Comparison of ENCODE assay signal across 8 cellular contexts in genomic region chr10:113854019-113854756, GRCh38. TPM values are rescaled to one million over a fixed set of nuclear protein-coding genes. Genes with fewer than 3 reads are reported as not detected.
DNase-seq lines count a peak whose midpoint lies in the region; ATAC-seq, FAIRE-seq and TF ChIP-seq lines count a peak whose summit lies in the region.

Gene DCLRE1A (minus strand): TSS chr10:113854082. CDS start chr10:113853182, 900 bp downstream.
Gene NHLRC2 (plus strand): TSS chr10:113854661. CDS start chr10:113854873, 212 bp downstream.

- H3K79me2 ChIP-seq in keratinocyte (ENCODE audit: control insufficient read depth, insufficient read depth, low read length): peaks cover 36% of the 10 kb centered on the region

- H3K9me3 ChIP-seq in keratinocyte (ENCODE audit: control insufficient read depth, low read depth, low read length): no peaks in the 10 kb centered on the region

- DNase-seq in SIG-M5 treated with dmso at 0.1 percent for 504 hours (lab: John Stamatoyannopoulos, UW; ENCODE audit: unreplicated experiment) (peak; percentile 68), SIG-M5 (lab: John Stamatoyannopoulos, UW) (no peak), NCI-H226 (peak; percentile 35), keratinocyte (ENCODE audit: low read depth, low spot score) (no peak)
- peak; percentile 37 for DNase-seq in activated CD4-positive, CD25-positive, alpha-beta regulatory T cell treated with anti-CD3 and anti-CD28 coated beads, Interleukin-2, amount 50 U/mL, for 16 hours (ENCODE audit: low read depth, low spot score)
- peak; percentile 44 for DNase-seq in central memory CD4-positive, alpha-beta T cell
- DNase-seq in stimulated activated CD4-positive, alpha-beta T cell treated with anti-CD3 and anti-CD28 coated beads, Interleukin-12 subunit alpha, Interleukin-12 subunit beta, amount 100 ng/mL, for 4 hours: peak; percentile 65

- peaks cover 37% of the 10 kb centered on the region for H3K4me1 ChIP-seq in keratinocyte (ENCODE audit: control insufficient read depth, extremely low read depth, insufficient read depth, low read length)

- peak within 1 kb of the TSS; percentile 84 to 97 (median 93) for H3K4me3 ChIP-seq in keratinocyte (ENCODE audit: control insufficient read depth in 2 of 3, extremely low read depth in 1 of 3, insufficient read depth in 2 of 3, low read depth in 1 of 3, low read length in 3 of 3)

- H3K36me3 ChIP-seq in keratinocyte (ENCODE audit: control insufficient read depth in 2 of 2, extremely low read depth in 1 of 2, insufficient read depth in 2 of 2, low read length in 2 of 2): peaks cover 0 to 6% of the 10 kb centered on the region in 2 experiments

- no peaks in the 10 kb centered on the region for H4K20me1 ChIP-seq in keratinocyte (ENCODE audit: control insufficient read depth, extremely low read depth, insufficient read depth, low read length)

- dilution Hi-C loops in keratinocyte (cut with MboI; ENCODE audit: extremely low pct_ligation_motif_present, low sequenced_read_pairs): no loop called here

- H3K9me1 ChIP-seq in keratinocyte (ENCODE audit: control insufficient read depth, extremely low read depth, insufficient read depth, low read length): no peaks in the 10 kb centered on the region

- no peak for FAIRE-seq in keratinocyte (lab: Jason Lieb, UNC)

- H3K27ac ChIP-seq in keratinocyte (ENCODE audit: control insufficient read depth, insufficient read depth, low read length): peak within 1 kb of the TSS; percentile 96

- H3K4me2 ChIP-seq in keratinocyte (ENCODE audit: control insufficient read depth, extremely low read depth, insufficient read depth, low read depth, low read length): peak within 1 kb of the TSS; percentile 77

- peak; percentile 43 for ATAC-seq in HG03066 (IDR thresholded peaks at IDR 0.05; ENCODE audit: low read depth, unreplicated experiment)

- H3K9ac ChIP-seq in keratinocyte (ENCODE audit: control insufficient read depth, extremely low read depth, insufficient read depth, low read length): peak within 1 kb of the TSS; percentile 95

- no peaks in the 10 kb centered on the region for H3K27me3 ChIP-seq in keratinocyte (ENCODE audit: control insufficient read depth, extremely low read depth, insufficient read depth, low read length)

- peak within 1 kb of the TSS; percentile 93 for H2AFZ ChIP-seq in keratinocyte (ENCODE audit: control insufficient read depth, low read length)

- TF ChIP-seq CTCF in keratinocyte (optimal IDR thresholded peaks at IDR 0.05 in 1 of 3, IDR thresholded peaks at IDR 0.05 in 1 of 3, conservative IDR thresholded peaks at IDR 0.05 in 1 of 3; ENCODE audit: extremely low read depth in 1 of 3, insufficient read depth in 2 of 3, low read length in 3 of 3): no peak

RNA-seq across cellular contexts. Expression of gene DCLRE1A, which starts in this region (rescaled TPM):
- polyA plus RNA-seq in keratinocyte: 4.3 to 6.5 TPM (median 4.8 TPM) in 3 replicates
- polyA plus RNA-seq in keratinocyte (2011; ENCODE audit: low read depth): 2.0 TPM
- polyA plus RNA-seq in keratinocyte (2011; cell fraction: cytosol; rRNA removed): 2.8 and 6.3 TPM in 2 replicates
- 4.4 and 5.0 TPM in 2 replicates for polyA plus RNA-seq in keratinocyte (2011; cell fraction: nucleus; rRNA removed)
- polyA plus RNA-seq in keratinocyte (2012; ENCODE audit: low replicate concordance): 2.5 and 3.3 TPM in 2 replicates
- polyA minus RNA-seq in keratinocyte: 1.2 to 6.6 TPM (median 4.0 TPM) in 3 replicates
- 3.3 TPM for polyA minus RNA-seq in keratinocyte (2011; cell fraction: cytosol; rRNA and poly(A)+ RNA removed)
- polyA minus RNA-seq in keratinocyte (2011; cell fraction: nucleus; rRNA and poly(A)+ RNA removed): 3.1 and 5.8 TPM in 2 replicates

RNA-seq across cellular contexts. Expression of gene NHLRC2, which starts in this region (rescaled TPM):
- 6.0 to 7.5 TPM (median 6.2 TPM) in 3 replicates for polyA plus RNA-seq in keratinocyte
- polyA plus RNA-seq in keratinocyte (2011; ENCODE audit: low read depth): 2.8 TPM
- polyA plus RNA-seq in keratinocyte (2011; cell fraction: cytosol; rRNA removed): 2.5 and 5.1 TPM in 2 replicates
- 9.1 and 11.3 TPM in 2 replicates for polyA plus RNA-seq in keratinocyte (2011; cell fraction: nucleus; rRNA removed)
- 3.0 and 4.9 TPM in 2 replicates for polyA plus RNA-seq in keratinocyte (2012; ENCODE audit: low replicate concordance)
- 4.3 to 17.5 TPM (median 15.4 TPM) in 3 replicates for polyA minus RNA-seq in keratinocyte
- polyA minus RNA-seq in keratinocyte (2011; cell fraction: cytosol; rRNA and poly(A)+ RNA removed): 6.7 TPM
- 12.6 and 20.9 TPM in 2 replicates for polyA minus RNA-seq in keratinocyte (2011; cell fraction: nucleus; rRNA and poly(A)+ RNA removed)

Comparison
In these comparisons a context has a peak if more than half of its experiments do, and no peak if none do; other contexts are left out.
1. DNase-seq: peak in SIG-M5 treated with dmso at 0.1 percent for 504 hours (single experiment), NCI-H226 (single experiment), activated CD4-positive, CD25-positive, alpha-beta regulatory T cell treated with anti-CD3 and anti-CD28 coated beads, Interleukin-2, amount 50 U/mL, for 16 hours (single experiment), central memory CD4-positive, alpha-beta T cell (single experiment) and stimulated activated CD4-positive, alpha-beta T cell treated with anti-CD3 and anti-CD28 coated beads, Interleukin-12 subunit alpha, Interleukin-12 subunit beta, amount 100 ng/mL, for 4 hours (single experiment); none in SIG-M5 (single experiment) and keratinocyte (single experiment).